In the genomic region with DNA sequence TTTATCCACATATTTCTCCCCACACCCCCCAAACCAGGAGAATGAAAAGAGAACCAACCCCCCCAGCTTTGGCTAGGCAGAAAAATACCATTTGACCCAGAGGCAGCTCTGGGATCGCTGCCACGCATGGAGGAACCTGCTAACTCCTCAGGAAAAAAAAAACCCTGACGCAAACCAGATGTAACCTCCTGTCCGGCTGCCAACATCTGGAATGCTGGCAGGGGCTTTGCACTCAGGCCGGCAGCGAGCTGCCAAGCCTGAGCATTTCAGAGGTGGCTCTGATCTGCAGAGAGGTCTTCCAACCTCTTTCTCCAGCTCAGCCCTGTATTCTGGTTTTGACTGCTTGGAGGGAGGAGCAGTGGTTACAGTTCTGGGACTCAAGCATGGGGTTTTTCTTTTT, we compare ENCODE assay signal across 10 cellular contexts. TPM values are rescaled to one million over a fixed set of nuclear protein-coding genes. Genes with fewer than 3 reads are reported as not detected.
DNase-seq lines count a peak whose midpoint lies in the region; ATAC-seq and TF ChIP-seq lines count a peak whose summit lies in the region.
"Had no signal": no experiment of that assay in that cellular context is flagged by ENCODE, and none has a peak within 500 bp of the region (broad histone marks: within the 10 kb centered on the region; RNA-seq: fewer than 3 reads in every experiment).

No MANE protein-coding gene starts in this region.

- in situ Hi-C loops in astrocyte of the cerebellum (cut with HindIII; ENCODE audit: low sequenced_read_pairs) (no loop called here), G401 (cut with HindIII; ENCODE audit: low sequenced_read_pairs) (no loop called here)

- TF ChIP-seq POLR2A in sigmoid colon (IDR thresholded peaks at IDR 0.05): no peak

- ATAC-seq in left cardiac atrium: peak; percentile 64 to 77
- ATAC-seq: effector memory CD8-positive, alpha-beta T cell; stimulated activated naive CD8-positive, alpha-beta T cell treated with anti-CD3 and anti-CD28 coated beads, Interleukin-15, amount 100 ng/mL, for 72 hours had no signal

- TF ChIP-seq EP300 in sigmoid colon (IDR thresholded peaks at IDR 0.05): peak in 3 of 4 donors; percentile 81 to 93 (median 89)

- DNase-seq in D341Med (ENCODE audit: low spot score): peak; percentile 37
- DNase-seq in astrocyte of the cerebellum (ENCODE audit: low read depth): peak; percentile 89
- DNase-seq in left cardiac atrium: peak; percentile 87
- DNase-seq in sigmoid colon: peak; percentile 96
- DNase-seq in G401 (ENCODE audit: low spot score): no peak
- no peak for DNase-seq in stimulated activated CD4-positive, alpha-beta T cell treated with anti-CD3 and anti-CD28 coated beads, Interleukin-2, amount 100 ng/mL, for 48 hours
- no peak for DNase-seq in cerebellar cortex (ENCODE audit: low spot score)
- no peak for DNase-seq in NCI-H2081 (lab: John Stamatoyannopoulos, UW)
- DNase-seq: effector memory CD8-positive, alpha-beta T cell; stimulated activated naive CD8-positive, alpha-beta T cell treated with anti-CD3 and anti-CD28 coated beads, Interleukin-15, amount 100 ng/mL, for 72 hours had no signal

- H3K9me3 ChIP-seq in sigmoid colon: no peaks in the 10 kb centered on the region

- intact Hi-C loops in left cardiac atrium (cut with DNase I): no loop called here
- intact Hi-C loops in sigmoid colon (cut with DNase I): loop anchor here (2.0 kb wide), 1 partner anchor 21 kb away; no protein-coding TSS in a partner anchor

- H3K27ac ChIP-seq in sigmoid colon: peak overlapping the region; percentile 93 to 99 (median 95)

- no peaks in the 10 kb centered on the region for H3K27me3 ChIP-seq in sigmoid colon

- no peak overlapping the region for H3K4me3 ChIP-seq in astrocyte of the cerebellum (ENCODE audit: low read depth, low read length)
- H3K4me3 ChIP-seq in sigmoid colon: peak overlapping the region in 1 of 4 donors; percentile 1

- peaks cover 0 to 99% (median 87%) of the 10 kb centered on the region in 4 donors for H3K4me1 ChIP-seq in sigmoid colon

- H3K36me3 ChIP-seq in sigmoid colon: peaks cover 20 to 46% (median 32%) of the 10 kb centered on the region in 4 donors

- 70 to 73% methylated on average over 6 of the region's 6 CpGs for WGBS in sigmoid colon, 2 donors

- TF ChIP-seq CTCF in astrocyte of the cerebellum (IDR thresholded peaks at IDR 0.05; ENCODE audit: low read depth, low read length, missing control alignments): no peak
- no peak for TF ChIP-seq CTCF in sigmoid colon (IDR thresholded peaks at IDR 0.05)

RNA-seq across cellular contexts. Expression of a gene that starts 8.2 kb away (rescaled TPM):
- total RNA-seq in left cardiac atrium (100 to 1,000 TPM; 443 to 470 TPM), sigmoid colon (100 to 1,000 TPM; 198 to 440 (median 325) TPM)
- polyA plus RNA-seq in sigmoid colon: 100 to 1,000 TPM in 2 of 3 donors, 10 to 100 TPM in 1; 30.3 to 242 (median 108) TPM
- total RNA-seq in G401 (2014; rRNA removed; shearing (Covaris generic)): 44.6 and 46.2 TPM in 2 replicates

RNA-seq across cellular contexts. Expression of a gene that starts 33.7 kb away (rescaled TPM):
- 1 to 10 TPM in 1 of 2 donors, under 1 TPM in 1; 0.47 to 4.2 TPM for total RNA-seq in left cardiac atrium
- total RNA-seq in sigmoid colon: 1 to 10 TPM in 3 of 4 donors, under 1 TPM in 1; 0.33 to 2.3 (median 1.8) TPM
- 10 to 100 TPM in 2 of 3 donors, 1 to 10 TPM in 1; 1.8 to 28.7 (median 11.3) TPM for polyA plus RNA-seq in sigmoid colon
- 133 and 277 TPM in 2 replicates for total RNA-seq in G401 (2014; rRNA removed; shearing (Covaris generic))

RNA-seq across cellular contexts. Expression of a gene that starts 50.0 kb away (rescaled TPM):
- not detected for total RNA-seq in left cardiac atrium
- total RNA-seq in sigmoid colon: not detected
- 1 to 10 TPM; 1.2 to 6.9 (median 1.8) TPM for polyA plus RNA-seq in sigmoid colon
- total RNA-seq in G401 (2014; rRNA removed; shearing (Covaris generic)): not detected in 2 replicates

Comparison
In these comparisons a context has a peak if more than half of its experiments do, and no peak if none do; other contexts are left out.
1. DNase-seq: peak in D341Med (single experiment), astrocyte of the cerebellum (single experiment), left cardiac atrium (single experiment) and sigmoid colon (single experiment); none in G401 (single experiment), stimulated activated CD4-positive, alpha-beta T cell treated with anti-CD3 and anti-CD28 coated beads, Interleukin-2, amount 100 ng/mL, for 48 hours (0 of 2), cerebellar cortex (single experiment) and NCI-H2081 (0 of 2).
2. RNA of a gene that starts 33.7 kb away (total RNA-seq): 133 to 277 TPM in G401; 0.47 to 4.2 TPM in left cardiac atrium and 0.33 to 2.3 TPM in sigmoid colon; every median in the first group is over 10 times any median in the second.